Comparison of ENCODE assay signal across 14 cellular contexts in the genomic region with DNA sequence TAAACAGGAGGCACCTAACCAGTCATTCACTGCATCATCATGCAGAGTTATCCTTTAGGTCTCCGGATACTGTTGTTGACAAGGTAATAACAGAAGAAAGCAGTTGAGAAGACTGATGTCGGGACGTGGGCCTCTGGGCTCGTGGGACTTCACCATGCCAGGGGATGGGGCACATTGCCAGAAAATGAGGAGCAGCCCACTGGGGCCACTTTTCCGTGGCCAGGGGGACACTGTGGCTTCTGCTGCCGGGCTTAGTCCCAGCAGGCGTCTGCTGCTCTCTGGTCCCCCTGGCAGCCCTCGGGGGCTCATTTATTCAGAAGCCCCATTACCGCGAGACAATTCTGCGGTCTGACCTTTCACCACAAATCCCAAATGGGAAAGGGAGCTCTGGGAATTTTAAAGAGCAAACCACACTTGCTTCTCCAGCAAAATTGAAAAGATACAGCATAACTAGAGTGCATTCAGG.
A peak's percentile ranks its signal among the peaks of the same experiment; 100 is the strongest.
DNase-seq lines count a peak whose midpoint lies in the region; TF ChIP-seq lines count a peak whose summit lies in the region.
"Had no signal": no experiment of that assay in that cellular context is flagged by ENCODE, and none has a peak within 500 bp of the region (broad histone marks: within the 10 kb centered on the region; RNA-seq: fewer than 3 reads in every experiment).

No MANE protein-coding gene starts in this region.

- H2AK5ac ChIP-seq in neuronal stem cell (ENCODE audit: low read depth, low read length), result no peak overlapping the region

- in situ Hi-C loops in astrocyte of the spinal cord (cut with HindIII; ENCODE audit: low sequenced_read_pairs), result no loop called here

- H3K4me2 ChIP-seq in neuronal stem cell (ENCODE audit: insufficient read depth, low read length, poor library complexity, severe bottlenecking), result no peak overlapping the region

- H4K91ac ChIP-seq in neuronal stem cell (ENCODE audit: low read depth, low read length, poor library complexity), result no peak overlapping the region

- no peak overlapping the region for H2BK12ac ChIP-seq in neuronal stem cell (ENCODE audit: low read length)

- no peak overlapping the region for H2BK120ac ChIP-seq in neuronal stem cell (ENCODE audit: low read depth, low read length)

- H3K36me3 ChIP-seq in neuronal stem cell (replicated peaks in 1 of 2; ENCODE audit: control insufficient read depth in 2 of 2, insufficient read depth in 2 of 2, low read length in 2 of 2), result no peaks in the 10 kb centered on the region
- H3K36me3 ChIP-seq: brain microvascular endothelial cell, vagina had no signal

- DNase-seq in M059J (ENCODE audit: low read depth), result peak; percentile 60
- DNase-seq in astrocyte of the spinal cord (ENCODE audit: low read depth, low spot score), result peak; percentile 48
- DNase-seq in neuronal stem cell (ENCODE audit: low spot score), result no peak
- DNase-seq in NOMO-1 treated with DMSO at 0.1 percent for 48 hours (lab: John Stamatoyannopoulos, UW; ENCODE audit: unreplicated experiment), result no peak
- no peak for DNase-seq in cardiac septum (ENCODE audit: low spot score)
- no peak for DNase-seq in NCI-H510A (lab: John Stamatoyannopoulos, UW)
- no peak for DNase-seq in NCI-H2227 (lab: John Stamatoyannopoulos, UW; ENCODE audit: unreplicated experiment)
- DNase-seq: activated CD4-positive, alpha-beta T cell treated with anti-CD3 and anti-CD28 coated beads, Interleukin-2, amount 50 U/mL, for 1 hour; stimulated activated CD4-positive, alpha-beta T cell treated with anti-CD3 and anti-CD28 coated beads, Interleukin-4, amount 100 ng/mL, for 24 hours had no signal

- H3K18ac ChIP-seq in neuronal stem cell (ENCODE audit: low read length), result no peak overlapping the region

- no CpG with 5 or more reads among the region's 11 CpGs for WGBS in neuronal stem cell (ENCODE audit: extremely low coverage in 2 of 2, insufficient read length in 2 of 2, insufficient replicate concordance in 1 of 2), 2 donors

- H3K4ac ChIP-seq in neuronal stem cell (ENCODE audit: low read length), result no peak overlapping the region

- H3K4me1 ChIP-seq in neuronal stem cell (ENCODE audit: control insufficient read depth in 2 of 2, insufficient read depth in 1 of 2, low read depth in 1 of 2, low read length in 2 of 2), result peaks cover 2% of the 10 kb centered on the region in 2 donors
- H3K4me1 ChIP-seq: vagina had no signal

- no peak overlapping the region for H3K9ac ChIP-seq in neuronal stem cell (ENCODE audit: low read depth, low read length, poor library complexity)

- H2BK15ac ChIP-seq in neuronal stem cell (ENCODE audit: low read length), result no peak overlapping the region

- intact Hi-C loops in cardiac septum (cut with DNase I), result loop anchor here (5.0 to 10.0 kb wide), 3 partner anchors 169 to 457 kb away; no protein-coding TSS in a partner anchor

- H3K23ac ChIP-seq in neuronal stem cell (ENCODE audit: low read depth, low read length, poor library complexity), result no peak overlapping the region

- H3K27ac ChIP-seq in C4-2B (no peak overlapping the region), neuronal stem cell (replicated peaks; ENCODE audit: low read length) (no peak overlapping the region)
- H3K27ac ChIP-seq: brain microvascular endothelial cell, HL-60, vagina had no signal

- H3K79me1 ChIP-seq in neuronal stem cell (ENCODE audit: low read depth, low read length), result no peaks in the 10 kb centered on the region

- H2BK5ac ChIP-seq in neuronal stem cell (ENCODE audit: low read length), result no peak overlapping the region

- H3K4me3 ChIP-seq in astrocyte of the spinal cord (ENCODE audit: low read depth, low read length) (no peak overlapping the region), neuronal stem cell (ENCODE audit: low read length in 2 of 2) (no peak overlapping the region)
- H3K4me3 ChIP-seq: mucosa of descending colon, vagina had no signal

- H3K27me3 ChIP-seq in neuronal stem cell (ENCODE audit: control insufficient read depth in 3 of 3, insufficient read depth in 3 of 3, low read depth in 1 of 3, low read length in 3 of 3), result peaks cover 0 to 34% (median 0%) of the 10 kb centered on the region in 3 experiments
- H3K27me3 ChIP-seq: brain microvascular endothelial cell, vagina had no signal

- peak overlapping the region; percentile 72 for H2AFZ ChIP-seq in neuronal stem cell (ENCODE audit: low read length)

- H3K9me3 ChIP-seq in neuronal stem cell (replicated peaks in 1 of 2; ENCODE audit: control insufficient read depth in 2 of 2, insufficient read depth in 1 of 2, low read depth in 1 of 2, low read length in 2 of 2), result no peaks in the 10 kb centered on the region
- H3K9me3 ChIP-seq: mucosa of descending colon, vagina had no signal

- H4K8ac ChIP-seq in neuronal stem cell (ENCODE audit: low read depth, low read length), result no peak overlapping the region

- TF ChIP-seq CTCF in C4-2B (conservative IDR thresholded peaks at IDR 0.05), result peak; percentile 50
- no peak for TF ChIP-seq CTCF in astrocyte of the spinal cord (IDR thresholded peaks at IDR 0.05; ENCODE audit: low read depth, low read length)

- H3K14ac ChIP-seq in neuronal stem cell (ENCODE audit: low read length), result no peak overlapping the region

Comparison
In these comparisons a context has a peak if more than half of its experiments do, and no peak if none do; other contexts are left out.
1. DNase-seq: peak in M059J (single experiment) and astrocyte of the spinal cord (single experiment); none in neuronal stem cell (single experiment), NOMO-1 treated with DMSO at 0.1 percent for 48 hours (single experiment), cardiac septum (single experiment), NCI-H510A (single experiment) and NCI-H2227 (single experiment).